In genomic region chr3:104763007-104763406, GRCh38 we compare ENCODE assay signal across 13 cellular contexts.
DNase-seq lines count a peak whose midpoint lies in the region; ATAC-seq and TF ChIP-seq lines count a peak whose summit lies in the region.
"Had no signal": no experiment of that assay in that cellular context is flagged by ENCODE, and none has a peak within 500 bp of the region (broad histone marks: within the 10 kb centered on the region; RNA-seq: fewer than 3 reads in every experiment).

No MANE protein-coding gene starts in this region.

- TF ChIP-seq CTCF in tibial nerve (IDR thresholded peaks at IDR 0.05) = no peak

- no peak for TF ChIP-seq POLR2A in tibial nerve (IDR thresholded peaks at IDR 0.05)

- TF ChIP-seq EP300 in tibial nerve (IDR thresholded peaks at IDR 0.05) = no peak

- H3K4me1 ChIP-seq in tibial nerve = peaks cover 0 to 7% (median 6%) of the 10 kb centered on the region in 4 donors

- H3K9me3 ChIP-seq in tibial nerve = no peaks in the 10 kb centered on the region

- no peaks in the 10 kb centered on the region for H3K27me3 ChIP-seq in tibial nerve

- no peak for ATAC-seq in GM21619 (IDR thresholded peaks at IDR 0.05; ENCODE audit: unreplicated experiment)
- ATAC-seq: CD8-positive, alpha-beta T cell; HepG2 had no signal

- H3K4me3 ChIP-seq in tibial nerve = no peak overlapping the region

- DNase-seq in GM04504 (ENCODE audit: low read depth) (peak; percentile 32), amniotic stem cell (lab: John Stamatoyannopoulos, UW) (peak; percentile 8), foreskin melanocyte (peak; percentile 82), renal cortical epithelial cell (ENCODE audit: low read depth) (peak; percentile 78), tibial nerve (ENCODE audit: low spot score in 2 of 2) (no peak), NCI-H1105 (lab: John Stamatoyannopoulos, UW) (no peak)
- no peak for DNase-seq in activated CD4-positive, alpha-beta T cell treated with anti-CD3 and anti-CD28 coated beads for 1 hour
- DNase-seq: activated naive CD4-positive, alpha-beta T cell treated with anti-CD3 and anti-CD28 coated beads for 36 hours; CD8-positive, alpha-beta T cell; islet precursor cell; NCI-H146 had no signal

- H3K27ac ChIP-seq in tibial nerve = no peak overlapping the region

- no peaks in the 10 kb centered on the region for H3K36me3 ChIP-seq in tibial nerve

Comparison
In these comparisons a context has a peak if more than half of its experiments do, and no peak if none do; other contexts are left out.
1. DNase-seq: peak in GM04504 (single experiment), amniotic stem cell (single experiment), foreskin melanocyte (single experiment) and renal cortical epithelial cell (single experiment); none in tibial nerve (0 of 2), NCI-H1105 (single experiment) and activated CD4-positive, alpha-beta T cell treated with anti-CD3 and anti-CD28 coated beads for 1 hour (single experiment).